ENCODE assay signal across 18 cellular contexts in genomic region chr16:27290582-27290981, GRCh38. TPM values are rescaled to one million over a fixed set of nuclear protein-coding genes. Genes with fewer than 3 reads are reported as not detected.
A peak's percentile ranks its signal among the peaks of the same experiment; 100 is the strongest.
DNase-seq lines count a peak whose midpoint lies in the region; ATAC-seq and TF ChIP-seq lines count a peak whose summit lies in the region.
"Had no signal": no experiment of that assay in that cellular context is flagged by ENCODE, and none has a peak within 500 bp of the region (broad histone marks: within the 10 kb centered on the region; RNA-seq: fewer than 3 reads in every experiment).

No MANE protein-coding gene starts in this region.

- POLR2A ChIA-PET in CD8-positive, alpha-beta memory T cell (lab: Charles Lee), result interaction anchor here (0.7 kb wide), 1 partner anchor 40 kb away, joined by 3 read pairs; no protein-coding TSS in a partner anchor

- H3K4me3 Mint-ChIP-seq in activated naive CD8-positive, alpha-beta T cell, result no peak overlapping the region
- H3K4me3 Mint-ChIP-seq in activated naive CD8-positive, alpha-beta T cell treated with anti-CD3 and anti-CD28 coated beads for 36 hours, result no peak overlapping the region
- H3K4me3 Mint-ChIP-seq in effector memory CD8-positive, alpha-beta T cell, result no peak overlapping the region
- no peak overlapping the region for H3K4me3 Mint-ChIP-seq in CD8-positive, alpha-beta memory T cell

- H3K27ac ChIP-seq in neutrophil, result peak overlapping the region; percentile 98
- no peak overlapping the region for H3K27ac ChIP-seq in CD8-positive, alpha-beta memory T cell (ENCODE audit: low read depth, low read length)
- H3K27ac ChIP-seq: C4-2B had no signal

- peaks cover 62 to 63% of the 10 kb centered on the region in 2 experiments for H3K4me1 ChIP-seq in neutrophil (ENCODE audit: control insufficient read depth in 1 of 2, insufficient read depth in 1 of 2, low read depth in 1 of 2, low read length in 1 of 2)
- peaks cover 28% of the 10 kb centered on the region for H3K4me1 ChIP-seq in CD8-positive, alpha-beta memory T cell (ENCODE audit: insufficient read depth, low read length)

- no peaks in the 10 kb centered on the region for H3K9me3 Mint-ChIP-seq in activated naive CD8-positive, alpha-beta T cell (ENCODE audit: low read depth)
- peaks cover 4% of the 10 kb centered on the region for H3K9me3 Mint-ChIP-seq in activated naive CD8-positive, alpha-beta T cell treated with anti-CD3 and anti-CD28 coated beads for 36 hours
- peaks cover 0 to 2% of the 10 kb centered on the region in 2 donors for H3K9me3 Mint-ChIP-seq in effector memory CD8-positive, alpha-beta T cell
- H3K9me3 Mint-ChIP-seq in CD8-positive, alpha-beta memory T cell, result peaks cover 0 to 3% (median 0%) of the 10 kb centered on the region in 5 donors

- CTCF ChIA-PET in CD8-positive, alpha-beta memory T cell (lab: Charles Lee), result interaction anchor here (1.1 kb wide), 1 partner anchor 111 kb away, joined by 3 read pairs; no protein-coding TSS in a partner anchor

- DNase-seq in activated CD4-positive, alpha-beta T cell treated with anti-CD3 and anti-CD28 coated beads for 48 hours, result peak; percentile 52
- no peak for DNase-seq in activated CD4-positive, alpha-beta T cell treated with anti-CD3 and anti-CD28 coated beads, Interleukin-2, amount 50 U/mL, for 4 hours
- DNase-seq in activated naive CD8-positive, alpha-beta T cell treated with anti-CD3 and anti-CD28 coated beads for 36 hours, result no peak
- DNase-seq in effector memory CD8-positive, alpha-beta T cell, result no peak
- DNase-seq in foreskin melanocyte, result no peak
- no peak for DNase-seq in CD8-positive, alpha-beta memory T cell
- DNase-seq: DMS79, HCEC 1CT, Karpas-422, MM.1S, NCI-H1930, NCI-H2171 treated with DMSO at 0.1 percent for 48 hours, NCI-H774 had no signal

- TF ChIP-seq CTCF in neutrophil (IDR thresholded peaks at IDR 0.05), result no peak

- no peaks in the 10 kb centered on the region for H3K36me3 Mint-ChIP-seq in activated naive CD8-positive, alpha-beta T cell
- H3K36me3 Mint-ChIP-seq in activated naive CD8-positive, alpha-beta T cell treated with anti-CD3 and anti-CD28 coated beads for 36 hours, result peaks cover 3% of the 10 kb centered on the region
- H3K36me3 Mint-ChIP-seq in effector memory CD8-positive, alpha-beta T cell (ENCODE audit: insufficient read depth), result no peaks in the 10 kb centered on the region
- no peaks in the 10 kb centered on the region for H3K36me3 Mint-ChIP-seq in CD8-positive, alpha-beta memory T cell

- no peak for ATAC-seq in effector memory CD8-positive, alpha-beta T cell (replicated peaks)
- ATAC-seq: GM12878, Panc1 had no signal

- no peaks in the 10 kb centered on the region for H3K27me3 ChIP-seq in neutrophil
- no peaks in the 10 kb centered on the region for H3K27me3 ChIP-seq in CD8-positive, alpha-beta memory T cell (ENCODE audit: insufficient read depth, low read length, poor library complexity, severe bottlenecking)

- no peaks in the 10 kb centered on the region for H3K27me3 Mint-ChIP-seq in activated naive CD8-positive, alpha-beta T cell
- no peaks in the 10 kb centered on the region for H3K27me3 Mint-ChIP-seq in activated naive CD8-positive, alpha-beta T cell treated with anti-CD3 and anti-CD28 coated beads for 36 hours
- no peaks in the 10 kb centered on the region for H3K27me3 Mint-ChIP-seq in effector memory CD8-positive, alpha-beta T cell
- no peaks in the 10 kb centered on the region for H3K27me3 Mint-ChIP-seq in CD8-positive, alpha-beta memory T cell

- no peaks in the 10 kb centered on the region for H3K36me3 ChIP-seq in neutrophil
- no peaks in the 10 kb centered on the region for H3K36me3 ChIP-seq in CD8-positive, alpha-beta memory T cell (ENCODE audit: insufficient read depth, low read length)

- peak overlapping the region; percentile 93 for H3K27ac Mint-ChIP-seq in activated naive CD8-positive, alpha-beta T cell
- no peak overlapping the region for H3K27ac Mint-ChIP-seq in activated naive CD8-positive, alpha-beta T cell treated with anti-CD3 and anti-CD28 coated beads for 36 hours
- H3K27ac Mint-ChIP-seq in effector memory CD8-positive, alpha-beta T cell, result peak overlapping the region; percentile 28 to 34
- peak overlapping the region in 1 of 8 donors; percentile 63 for H3K27ac Mint-ChIP-seq in CD8-positive, alpha-beta memory T cell

- H3K4me1 Mint-ChIP-seq in activated naive CD8-positive, alpha-beta T cell (ENCODE audit: low read depth), result peaks cover 41% of the 10 kb centered on the region
- H3K4me1 Mint-ChIP-seq in activated naive CD8-positive, alpha-beta T cell treated with anti-CD3 and anti-CD28 coated beads for 36 hours, result peaks cover 26% of the 10 kb centered on the region
- peaks cover 0 to 4% of the 10 kb centered on the region in 2 donors for H3K4me1 Mint-ChIP-seq in effector memory CD8-positive, alpha-beta T cell (ENCODE audit: low read depth in 2 of 2)
- peaks cover 5 to 15% (median 8%) of the 10 kb centered on the region in 3 donors for H3K4me1 Mint-ChIP-seq in CD8-positive, alpha-beta memory T cell

- H3K9me3 ChIP-seq in neutrophil, result no peaks in the 10 kb centered on the region
- no peaks in the 10 kb centered on the region for H3K9me3 ChIP-seq in CD8-positive, alpha-beta memory T cell (ENCODE audit: low read length)

- H3K4me3 ChIP-seq in neutrophil (ENCODE audit: low read depth in 1 of 2, low read length in 1 of 2), result no peak overlapping the region
- no peak overlapping the region for H3K4me3 ChIP-seq in CD8-positive, alpha-beta memory T cell (ENCODE audit: low read length)
- H3K4me3 ChIP-seq: GM12878 had no signal

RNA-seq across cellular contexts. Expression of gene NSMCE1, which starts 22.0 kb away (rescaled TPM):
- total RNA-seq in activated naive CD8-positive, alpha-beta T cell treated with anti-CD3 and anti-CD28 coated beads for 36 hours, result 100 to 1,000 TPM; 133 to 146 TPM
- total RNA-seq in CD8-positive, alpha-beta memory T cell, result 100 to 1,000 TPM; 103 to 114 TPM
- polyA plus RNA-seq in CD8-positive, alpha-beta memory T cell, result 132 TPM

RNA-seq across cellular contexts. Expression of gene IL4R, which starts 23.2 kb away (rescaled TPM):
- 100 to 1,000 TPM; 183 to 190 TPM for total RNA-seq in activated naive CD8-positive, alpha-beta T cell treated with anti-CD3 and anti-CD28 coated beads for 36 hours
- 100 to 1,000 TPM; 140 to 142 TPM for total RNA-seq in CD8-positive, alpha-beta memory T cell
- polyA plus RNA-seq in CD8-positive, alpha-beta memory T cell, result 41.6 TPM
